9 cellular contexts compared by ENCODE assay signal in the genomic region with DNA sequence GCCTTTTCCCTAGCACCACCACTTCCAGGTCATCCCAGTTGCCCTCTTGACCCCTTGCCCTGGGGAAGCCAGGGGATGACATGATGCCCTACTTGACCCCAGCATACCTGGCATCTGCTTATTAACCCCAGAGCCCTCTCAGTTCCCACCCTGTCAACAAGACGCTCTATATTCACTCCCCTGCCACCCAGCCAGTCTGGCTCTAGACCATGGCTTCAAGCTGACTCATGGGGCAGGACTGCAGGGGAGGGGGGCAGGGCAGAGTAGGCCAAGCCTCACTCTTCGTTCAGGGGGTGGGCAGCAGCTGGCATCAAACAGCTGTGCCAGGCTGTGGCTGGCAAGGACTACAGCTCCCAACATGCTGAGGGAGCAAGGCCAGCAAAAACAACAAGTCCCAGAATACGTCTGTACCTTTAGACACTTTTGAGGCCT. TPM values are rescaled to one million over a fixed set of nuclear protein-coding genes. Genes with fewer than 3 reads are reported as not detected.
DNase-seq lines count a peak whose midpoint lies in the region; ATAC-seq and TF ChIP-seq lines count a peak whose summit lies in the region.
"Had no signal": no experiment of that assay in that cellular context is flagged by ENCODE, and none has a peak within 500 bp of the region (broad histone marks: within the 10 kb centered on the region; RNA-seq: fewer than 3 reads in every experiment).

No MANE protein-coding gene starts in this region.

- TF ChIP-seq CTCF in kidney epithelial cell (IDR thresholded peaks at IDR 0.05; ENCODE audit: insufficient read depth, low read length, poor library complexity, severe bottlenecking) (no peak), thoracic aorta (IDR thresholded peaks at IDR 0.05) (no peak)

- no peaks in the 10 kb centered on the region for H3K27me3 Mint-ChIP-seq in stimulated activated naive CD8-positive, alpha-beta T cell treated with anti-CD3 and anti-CD28 coated beads, Interleukin-15, Interleukin-2, amounts not matched to agents 100 ng/mL and 50 ng/mL, for 24 hours
- H3K27me3 Mint-ChIP-seq in stimulated activated naive CD8-positive, alpha-beta T cell treated with anti-CD3 and anti-CD28 coated beads, Interleukin-15, amount 100 ng/mL, for 72 hours, result no peaks in the 10 kb centered on the region
- H3K27me3 Mint-ChIP-seq: central memory CD8-positive, alpha-beta T cell had no signal

- no peaks in the 10 kb centered on the region for H3K9me3 Mint-ChIP-seq in stimulated activated naive CD8-positive, alpha-beta T cell treated with anti-CD3 and anti-CD28 coated beads, Interleukin-15, Interleukin-2, amounts not matched to agents 100 ng/mL and 50 ng/mL, for 24 hours
- H3K9me3 Mint-ChIP-seq in stimulated activated naive CD8-positive, alpha-beta T cell treated with anti-CD3 and anti-CD28 coated beads, Interleukin-15, amount 100 ng/mL, for 72 hours, result no peaks in the 10 kb centered on the region
- H3K9me3 Mint-ChIP-seq: central memory CD8-positive, alpha-beta T cell had no signal

- no peaks in the 10 kb centered on the region for H3K36me3 Mint-ChIP-seq in stimulated activated naive CD8-positive, alpha-beta T cell treated with anti-CD3 and anti-CD28 coated beads, Interleukin-15, Interleukin-2, amounts not matched to agents 100 ng/mL and 50 ng/mL, for 24 hours (ENCODE audit: low read depth)

- peaks cover 52% of the 10 kb centered on the region for H3K4me1 Mint-ChIP-seq in stimulated activated naive CD8-positive, alpha-beta T cell treated with anti-CD3 and anti-CD28 coated beads, Interleukin-15, Interleukin-2, amounts not matched to agents 100 ng/mL and 50 ng/mL, for 24 hours (ENCODE audit: low read depth)
- peaks cover 50% of the 10 kb centered on the region for H3K4me1 Mint-ChIP-seq in stimulated activated naive CD8-positive, alpha-beta T cell treated with anti-CD3 and anti-CD28 coated beads, Interleukin-15, amount 100 ng/mL, for 72 hours

- H3K4me3 ChIP-seq in kidney epithelial cell (ENCODE audit: low read depth, low read length) (peak overlapping the region; percentile 85), thoracic aorta (peak overlapping the region; percentile 96)

- peaks cover 39 to 59% of the 10 kb centered on the region in 2 donors for H3K4me1 ChIP-seq in thoracic aorta (ENCODE audit: control insufficient read depth in 1 of 2, low read depth in 2 of 2)

- peak overlapping the region; percentile 98 to 99 for H3K27ac ChIP-seq in thoracic aorta

- no peak overlapping the region for H3K27ac Mint-ChIP-seq in stimulated activated naive CD8-positive, alpha-beta T cell treated with anti-CD3 and anti-CD28 coated beads, Interleukin-15, Interleukin-2, amounts not matched to agents 100 ng/mL and 50 ng/mL, for 24 hours
- H3K27ac Mint-ChIP-seq in stimulated activated naive CD8-positive, alpha-beta T cell treated with anti-CD3 and anti-CD28 coated beads, Interleukin-15, amount 100 ng/mL, for 72 hours, result no peak overlapping the region

- DNase-seq in stimulated activated naive CD8-positive, alpha-beta T cell treated with anti-CD3 and anti-CD28 coated beads, Interleukin-15, amount 100 ng/mL, for 72 hours, result no peak
- peak; percentile 80 for DNase-seq in astrocyte of the hippocampus (ENCODE audit: low read depth, low spot score)
- no peak for DNase-seq in kidney epithelial cell (ENCODE audit: low read depth)
- DNase-seq in thoracic aorta (ENCODE audit: low spot score), result peak; percentile 58
- no peak for DNase-seq in NCI-H2029 (lab: John Stamatoyannopoulos, UW)
- DNase-seq in stimulated activated CD4-positive, alpha-beta T cell treated with anti-CD3 and anti-CD28 coated beads, Interleukin-2, amount 100 ng/mL, for 48 hours, result no peak
- no peak for DNase-seq in NCI-H2171 treated with DMSO at 0.1 percent for 48 hours (lab: John Stamatoyannopoulos, UW)

- H3K27me3 ChIP-seq in kidney epithelial cell (ENCODE audit: control insufficient read depth, insufficient read depth, low read length) (no peaks in the 10 kb centered on the region), thoracic aorta (replicated peaks; ENCODE audit: insufficient read depth) (no peaks in the 10 kb centered on the region)

- H3K36me3 ChIP-seq in kidney epithelial cell (ENCODE audit: control insufficient read depth, insufficient read depth, low read length) (no peaks in the 10 kb centered on the region), thoracic aorta (peaks cover 32% of the 10 kb centered on the region)

- ATAC-seq in stimulated activated naive CD8-positive, alpha-beta T cell treated with anti-CD3 and anti-CD28 coated beads, Interleukin-15, amount 100 ng/mL, for 72 hours, result no peak
- peak; percentile 14 for ATAC-seq in thoracic aorta (ENCODE audit: insufficient number of reproducible peaks, low FRiP score, low read depth)

- H3K4me3 Mint-ChIP-seq in stimulated activated naive CD8-positive, alpha-beta T cell treated with anti-CD3 and anti-CD28 coated beads, Interleukin-15, Interleukin-2, amounts not matched to agents 100 ng/mL and 50 ng/mL, for 24 hours, result peak overlapping the region; percentile 77
- H3K4me3 Mint-ChIP-seq in stimulated activated naive CD8-positive, alpha-beta T cell treated with anti-CD3 and anti-CD28 coated beads, Interleukin-15, amount 100 ng/mL, for 72 hours, result no peak overlapping the region

- H3K9me3 ChIP-seq in thoracic aorta, result no peaks in the 10 kb centered on the region

RNA-seq across cellular contexts. Expression of gene ATOSB, which starts 5.3 kb away (rescaled TPM):
- 37.1 and 41.6 TPM in 2 replicates for total RNA-seq in kidney epithelial cell
- 10 to 100 TPM; 30.2 to 33.6 TPM for total RNA-seq in thoracic aorta

RNA-seq across cellular contexts. Expression of gene STOML2, which starts 7.4 kb away (rescaled TPM):
- total RNA-seq in kidney epithelial cell, result 227 and 264 TPM in 2 replicates
- 10 to 100 TPM; 51.7 to 84.1 TPM for total RNA-seq in thoracic aorta

RNA-seq across cellular contexts. Expression of gene PIGO, which starts 14.0 kb away (rescaled TPM):
- 21.1 and 27.8 TPM in 2 replicates for total RNA-seq in kidney epithelial cell
- 10 to 100 TPM; 10.8 to 13.9 TPM for total RNA-seq in thoracic aorta

RNA-seq across cellular contexts. Expression of gene FANCG, which starts 30.6 kb away (rescaled TPM):
- total RNA-seq in kidney epithelial cell (16.7 and 22.3 TPM in 2 replicates), thoracic aorta (10 to 100 TPM in 1 of 2 donors, 1 to 10 TPM in 1; 2.2 to 19.1 TPM)

RNA-seq across cellular contexts. Expression of gene VCP, which starts 37.9 kb away (rescaled TPM):
- total RNA-seq in kidney epithelial cell (246 and 250 TPM in 2 replicates), thoracic aorta (100 to 1,000 TPM; 179 to 204 TPM)

Comparison
In these comparisons a context has a peak if more than half of its experiments do, and no peak if none do; other contexts are left out.
1. DNase-seq: peak in astrocyte of the hippocampus (single experiment) and thoracic aorta (single experiment); none in stimulated activated naive CD8-positive, alpha-beta T cell treated with anti-CD3 and anti-CD28 coated beads, Interleukin-15, amount 100 ng/mL, for 72 hours (0 of 2), kidney epithelial cell (single experiment), NCI-H2029 (single experiment), stimulated activated CD4-positive, alpha-beta T cell treated with anti-CD3 and anti-CD28 coated beads, Interleukin-2, amount 100 ng/mL, for 48 hours (0 of 2) and NCI-H2171 treated with DMSO at 0.1 percent for 48 hours (single experiment).